ENCODE assay signal across 8 cellular contexts in the genomic region with DNA sequence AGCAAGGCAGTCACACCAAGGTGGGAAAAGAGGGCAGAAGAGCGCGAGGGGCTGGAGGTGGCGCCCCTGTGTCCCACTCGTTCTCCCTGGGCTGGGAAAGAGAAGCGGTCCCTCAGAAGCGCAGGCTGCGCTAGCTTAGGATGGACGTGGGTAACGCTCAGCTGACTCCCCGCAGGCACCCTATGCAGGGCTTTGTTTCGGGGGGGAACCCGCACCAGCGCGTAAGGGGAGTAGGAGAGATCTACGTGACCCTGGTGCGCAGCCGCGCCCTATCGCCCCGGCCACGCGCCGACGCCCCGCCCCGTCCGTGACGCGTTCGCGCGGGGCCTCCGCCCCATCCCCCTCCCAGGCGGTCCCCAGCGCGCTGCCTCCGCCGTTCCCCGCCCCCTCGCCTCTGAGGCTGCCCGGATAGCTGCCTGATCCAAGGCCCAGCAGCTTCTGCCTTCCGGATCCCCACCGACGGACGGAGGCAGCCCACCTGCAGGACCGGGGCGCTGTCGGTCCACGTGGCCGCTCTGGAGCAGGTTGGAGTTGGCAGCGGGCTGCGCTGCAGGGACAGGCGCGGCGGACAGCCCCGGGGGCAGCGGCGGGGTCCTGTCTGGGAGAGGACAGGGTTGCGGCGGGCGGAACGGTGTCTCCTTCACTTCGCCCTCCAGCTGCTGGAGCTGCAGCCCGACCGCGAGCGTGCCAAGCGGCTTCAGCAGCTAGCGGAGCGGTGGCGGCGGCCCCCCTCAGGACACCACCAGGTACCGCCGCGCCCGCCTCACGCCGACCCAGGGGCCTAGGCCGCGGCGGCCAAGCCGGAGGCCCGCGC. TPM values are rescaled to one million over a fixed set of nuclear protein-coding genes. Genes with fewer than 3 reads are reported as not detected.
DNase-seq lines count a peak whose midpoint lies in the region; ATAC-seq and TF ChIP-seq lines count a peak whose summit lies in the region.

Gene VDAC2 (plus strand): TSS at position 604 of the 814 bp plus-strand sequence. CDS start 363 bp downstream, outside the sequence.

- TF ChIP-seq CTCF in H9 (conservative IDR thresholded peaks at IDR 0.05) (no peak), omental fat pad (IDR thresholded peaks at IDR 0.05) (no peak)

- peaks cover 35 to 42% of the 10 kb centered on the region in 2 experiments for H3K4me1 Mint-ChIP-seq in H9
- H3K4me1 Mint-ChIP-seq in activated naive CD4-positive, alpha-beta T cell treated with anti-CD3 and anti-CD28 coated beads for 36 hours (ENCODE audit: low read depth): peaks cover 42% of the 10 kb centered on the region

- H3K79me2 ChIP-seq in H9 (ENCODE audit: insufficient read depth, low read length): peaks cover 21% of the 10 kb centered on the region; the same call in 1 of the 2 replicates

- H3K4ac ChIP-seq in H9 (ENCODE audit: low read depth, low read length): peak within 1 kb of the TSS; percentile 32; the same call in 1 of the 2 replicates

- peak; percentile 91 for DNase-seq in GDM1 (lab: John Stamatoyannopoulos, UW)
- peak; percentile 88 for DNase-seq in H9
- peak; percentile 79 for DNase-seq in M059J (ENCODE audit: low read depth)
- peak; percentile 89 for DNase-seq in SK-N-DZ (ENCODE audit: low spot score)
- peak; percentile 92 for DNase-seq in activated naive CD4-positive, alpha-beta T cell treated with anti-CD3 and anti-CD28 coated beads for 36 hours
- peak; percentile 95 for DNase-seq in germinal center (ENCODE audit: low spot score)
- DNase-seq in omental fat pad (ENCODE audit: low spot score): peak; percentile 70

- H3K4me3 Mint-ChIP-seq in H9: peak within 1 kb of the TSS; percentile 87 to 94
- H3K4me3 Mint-ChIP-seq in activated naive CD4-positive, alpha-beta T cell treated with anti-CD3 and anti-CD28 coated beads for 36 hours: peak within 1 kb of the TSS; percentile 100

- peak within 1 kb of the TSS; percentile 98 for H3K27ac Mint-ChIP-seq in H9
- H3K27ac Mint-ChIP-seq in activated naive CD4-positive, alpha-beta T cell treated with anti-CD3 and anti-CD28 coated beads for 36 hours: peak within 1 kb of the TSS; percentile 99

- no peak within 1 kb of the TSS for H3T11ph ChIP-seq in H9 (ENCODE audit: low read length)

- peak within 1 kb of the TSS; percentile 99 for H3K18ac ChIP-seq in H9 (ENCODE audit: insufficient read length, low read depth, low read length)

- H2AFZ ChIP-seq in H9 (ENCODE audit: low read length): no peak within 1 kb of the TSS

- peak; percentile 96 for ATAC-seq in omental fat pad (ENCODE audit: low FRiP score)

- H2BK20ac ChIP-seq in H9 (ENCODE audit: low read depth, low read length, poor library complexity, severe bottlenecking): no peak within 1 kb of the TSS

- peak within 1 kb of the TSS; percentile 70 for H2BK5ac ChIP-seq in H9 (ENCODE audit: insufficient read length, low read length)

- H3K79me1 ChIP-seq in H9 (ENCODE audit: insufficient read depth, low read depth, low read length, poor library complexity, severe bottlenecking): no peaks in the 10 kb centered on the region

- peak within 1 kb of the TSS; percentile 67 for H4K5ac ChIP-seq in H9 (ENCODE audit: insufficient read length, low read depth, low read length)

- H3K9me3 Mint-ChIP-seq in H9: peaks cover 0 to 3% of the 10 kb centered on the region in 2 experiments; a peak in 1 of 5 replicates
- H3K9me3 Mint-ChIP-seq in activated naive CD4-positive, alpha-beta T cell treated with anti-CD3 and anti-CD28 coated beads for 36 hours: no peaks in the 10 kb centered on the region

- no peaks in the 10 kb centered on the region for H4K20me1 ChIP-seq in H9 (ENCODE audit: control insufficient read depth, insufficient read depth, insufficient read length)

- CTCF ChIA-PET in activated naive CD4-positive, alpha-beta T cell treated with anti-CD3 and anti-CD28 coated beads for 36 hours (lab: Charles Lee): interaction anchor here (0.6 to 5.4 kb wide), 7 partner anchors 12 to 100 kb away, joined by 3 to 38 read pairs (median 10); partner anchors contain the start of gene COMTD1

- H3K27ac ChIP-seq in H9 (ENCODE audit: insufficient read length, low read depth, low read length) (peak within 1 kb of the TSS; percentile 35), temporal lobe (ENCODE audit: low read depth, low read length) (peak within 1 kb of the TSS; percentile 95)

- H2BK120ac ChIP-seq in H9 (ENCODE audit: low read depth, low read length, poor library complexity, severe bottlenecking): no peak within 1 kb of the TSS

- H3K4me2 ChIP-seq in H9 (ENCODE audit: insufficient read depth, insufficient read length, low read length): peak within 1 kb of the TSS; percentile 96

- H3K4me1 ChIP-seq in H9 (ENCODE audit: insufficient read depth, low read length): peaks cover 17% of the 10 kb centered on the region

- H3K9me3 ChIP-seq in H9 (ENCODE audit: control insufficient read depth, low read depth, low read length): no peaks in the 10 kb centered on the region

- H2BK15ac ChIP-seq in H9 (ENCODE audit: low read depth, low read length): no peak within 1 kb of the TSS

- peaks cover 3% of the 10 kb centered on the region; the same call in 1 of the 2 replicates for H3K27me3 Mint-ChIP-seq in H9 (ENCODE audit: low read depth)
- H3K27me3 Mint-ChIP-seq in activated naive CD4-positive, alpha-beta T cell treated with anti-CD3 and anti-CD28 coated beads for 36 hours (ENCODE audit: low read depth): no peaks in the 10 kb centered on the region

- H3K14ac ChIP-seq in H9 (ENCODE audit: insufficient read depth, low read length): peak within 1 kb of the TSS; percentile 94

- H3K56ac ChIP-seq in H9 (ENCODE audit: insufficient read length, low read depth, low read length): peak within 1 kb of the TSS; percentile 75

- H3K36me3 Mint-ChIP-seq in H9 (ENCODE audit: insufficient read depth in 1 of 3, low read depth in 3 of 3): peaks cover 30 to 41% (median 40%) of the 10 kb centered on the region in 3 experiments
- H3K36me3 Mint-ChIP-seq in activated naive CD4-positive, alpha-beta T cell treated with anti-CD3 and anti-CD28 coated beads for 36 hours (ENCODE audit: low read depth): peaks cover 28% of the 10 kb centered on the region

- H3K23ac ChIP-seq in H9 (ENCODE audit: insufficient read length, low read depth, low read length): peak within 1 kb of the TSS; percentile 28

- H2AK5ac ChIP-seq in H9 (ENCODE audit: insufficient read length, low read length): no peak within 1 kb of the TSS

- peaks cover 5% of the 10 kb centered on the region for H3K23me2 ChIP-seq in H9 (ENCODE audit: insufficient read length, low read depth, low read length, poor library complexity, severe bottlenecking)

- H2BK12ac ChIP-seq in H9 (ENCODE audit: insufficient read length, low read depth, low read length): peak within 1 kb of the TSS; percentile 98

- intact Hi-C loops in activated naive CD4-positive, alpha-beta T cell treated with anti-CD3 and anti-CD28 coated beads for 36 hours (cut with micrococcal nuclease): loop anchor here (1.0 to 2.0 kb wide), 9 partner anchors 20 to 1059 kb away; partner anchors contain the start of genes ADK and KAT6B

- H4K8ac ChIP-seq in H9 (replicated peaks; ENCODE audit: insufficient read length, low read depth, low read length): no peak within 1 kb of the TSS

- no peaks in the 10 kb centered on the region for H3K27me3 ChIP-seq in H9 (ENCODE audit: insufficient read depth, low read length)

- no peak within 1 kb of the TSS for H4K91ac ChIP-seq in H9 (ENCODE audit: insufficient read length, low read depth, low read length)

- WGBS in H9 (ENCODE audit: extremely low coverage, insufficient read length, low lambda C conversion rate): no CpG with 5 or more reads among the region's 84 CpGs

- peak within 1 kb of the TSS; percentile 91 for H3K9ac ChIP-seq in H9 (ENCODE audit: extremely low read depth, insufficient read length, low read length)

RNA-seq across cellular contexts. Expression of gene VDAC2, which starts in this region (rescaled TPM):
- total RNA-seq in H9 (2021) (264 and 271 TPM in 2 replicates), omental fat pad (100 to 1,000 TPM; 111 to 143 (median 131) TPM), temporal lobe (106 TPM)
- total RNA-seq in M059J (2014; rRNA removed; shearing (Covaris generic)): 185 and 226 TPM in 2 replicates
- 283 and 329 TPM in 2 replicates for polyA plus RNA-seq in SK-N-DZ (2014; cell fraction: cytosol; rRNA removed)
- polyA plus RNA-seq in SK-N-DZ (2014; cell fraction: nucleus; rRNA removed): 217 and 226 TPM in 2 replicates
- total RNA-seq in activated naive CD4-positive, alpha-beta T cell treated with anti-CD3 and anti-CD28 coated beads for 36 hours: 100 to 1,000 TPM; 193 TPM

Comparison
In these comparisons a context has a peak if more than half of its experiments do, and no peak if none do; other contexts are left out.
1. Peak in every context shown above with its lines: DNase-seq, ATAC-seq and H3K27ac ChIP-seq.